Comparison of ENCODE assay signal across 8 cellular contexts in genomic region chr5:181052928-181053759, GRCh38. TPM values are rescaled to one million over a fixed set of nuclear protein-coding genes. Genes with fewer than 3 reads are reported as not detected.
DNase-seq lines count a peak whose midpoint lies in the region; ATAC-seq and TF ChIP-seq lines count a peak whose summit lies in the region.

No MANE protein-coding gene starts in this region.

- no peak for DNase-seq in activated CD4-positive, CD25-positive, alpha-beta regulatory T cell treated with anti-CD3 and anti-CD28 coated beads, Interleukin-2, amount 50 U/mL, for 72 hours
- DNase-seq in activated CD4-positive, alpha-beta T cell treated with anti-CD3 and anti-CD28 coated beads, Interleukin-2, amount 50 U/mL, for 48 hours, result peak; percentile 10 to 21
- DNase-seq in germinal center (ENCODE audit: low spot score) (peak; percentile 35), progenitor cell of endocrine pancreas (ENCODE audit: low spot score, unreplicated experiment) (no peak), substantia nigra (lab: John Stamatoyannopoulos, UW) (no peak), kidney glomerular epithelial cell (lab: John Stamatoyannopoulos, UW) (no peak)

- H3K27ac Mint-ChIP-seq in progenitor cell of endocrine pancreas, result peak overlapping the region; percentile 19

- no peaks in the 10 kb centered on the region for H3K36me3 Mint-ChIP-seq in progenitor cell of endocrine pancreas (ENCODE audit: insufficient read depth)

- H3K4me1 Mint-ChIP-seq in progenitor cell of endocrine pancreas (ENCODE audit: low read depth), result peaks cover 3% of the 10 kb centered on the region

- ATAC-seq in activated CD4-positive, CD25-positive, alpha-beta regulatory T cell treated with anti-CD3 and anti-CD28 coated beads, Interleukin-2, amount 50 U/mL, for 24 hours, result peak; percentile 10 to 13
- ATAC-seq in GM19397 (IDR thresholded peaks at IDR 0.05; ENCODE audit: unreplicated experiment), result no peak

- no peak for TF ChIP-seq CTCF in progenitor cell of endocrine pancreas (IDR thresholded peaks at IDR 0.05; ENCODE audit: unreplicated experiment)

- peak overlapping the region; percentile 63 for H3K4me3 Mint-ChIP-seq in progenitor cell of endocrine pancreas (ENCODE audit: low read depth)

- H3K9me3 Mint-ChIP-seq in progenitor cell of endocrine pancreas (ENCODE audit: low read depth), result no peaks in the 10 kb centered on the region

- H3K27me3 Mint-ChIP-seq in progenitor cell of endocrine pancreas, result peaks cover 86% of the 10 kb centered on the region

- no peak overlapping the region for H3K27ac ChIP-seq in substantia nigra (ENCODE audit: low read depth, low read length, poor library complexity, severe bottlenecking)

RNA-seq across cellular contexts. Expression of gene BTNL9, which starts 13.1 kb away (rescaled TPM):
- total RNA-seq in progenitor cell of endocrine pancreas, result not detected in 2 replicates

Comparison
In these comparisons a context has a peak if more than half of its experiments do, and no peak if none do; other contexts are left out.
1. DNase-seq: peak in activated CD4-positive, alpha-beta T cell treated with anti-CD3 and anti-CD28 coated beads, Interleukin-2, amount 50 U/mL, for 48 hours (2 of 2) and germinal center (single experiment); none in activated CD4-positive, CD25-positive, alpha-beta regulatory T cell treated with anti-CD3 and anti-CD28 coated beads, Interleukin-2, amount 50 U/mL, for 72 hours (single experiment), progenitor cell of endocrine pancreas (single experiment), substantia nigra (0 of 49) and kidney glomerular epithelial cell (single experiment).